ENCODE assay signal across 8 cellular contexts in genomic region chr19:23273594-23274412, GRCh38. TPM values are rescaled to one million over a fixed set of nuclear protein-coding genes. Genes with fewer than 3 reads are reported as not detected.
DNase-seq lines count a peak whose midpoint lies in the region; ATAC-seq and TF ChIP-seq lines count a peak whose summit lies in the region.

No MANE protein-coding gene starts in this region.

- peak overlapping the region; percentile 96 for H3K4me3 Mint-ChIP-seq in T-helper 2 cell treated with Interferon-gamma antibody and Interleukin-4, amounts not matched to agents 5 μg/mL and 100 μg/mL, for 36 hours

- H3K36me3 Mint-ChIP-seq in T-helper 2 cell treated with Interferon-gamma antibody and Interleukin-4, amounts not matched to agents 5 μg/mL and 100 μg/mL, for 36 hours (ENCODE audit: low read depth): peaks cover 33% of the 10 kb centered on the region

- 3% methylated on average over 37 of the region's 50 CpGs for WGBS in hepatocyte (ENCODE audit: low lambda C conversion rate, missing lambda C conversion rate)

- peak; percentile 99 for ATAC-seq in HG02763 (IDR thresholded peaks at IDR 0.05; ENCODE audit: unreplicated experiment)

- no peaks in the 10 kb centered on the region for H3K27me3 Mint-ChIP-seq in T-helper 2 cell treated with Interferon-gamma antibody and Interleukin-4, amounts not matched to agents 5 μg/mL and 100 μg/mL, for 36 hours (ENCODE audit: low read depth)

- H3K9me3 ChIP-seq in hepatocyte (ENCODE audit: low read depth): no peaks in the 10 kb centered on the region

- H3K27ac Mint-ChIP-seq in T-helper 2 cell treated with Interferon-gamma antibody and Interleukin-4, amounts not matched to agents 5 μg/mL and 100 μg/mL, for 36 hours: peak overlapping the region; percentile 93

- no peaks in the 10 kb centered on the region for H3K9me2 ChIP-seq in hepatocyte (replicated peaks; ENCODE audit: insufficient read depth)

- H3K27me3 ChIP-seq in hepatocyte: no peaks in the 10 kb centered on the region

- H3K4me3 ChIP-seq in GM12865 (ENCODE audit: low read depth, low read length) (peak overlapping the region; percentile 79), astrocyte of the cerebellum (ENCODE audit: low read depth, low read length) (peak overlapping the region; percentile 94), hepatocyte (peak overlapping the region; percentile 92)

- H3K36me3 ChIP-seq in hepatocyte (replicated peaks; ENCODE audit: insufficient read depth, low read depth): no peaks in the 10 kb centered on the region

- peaks cover 12% of the 10 kb centered on the region for H3K4me1 Mint-ChIP-seq in T-helper 2 cell treated with Interferon-gamma antibody and Interleukin-4, amounts not matched to agents 5 μg/mL and 100 μg/mL, for 36 hours (ENCODE audit: low read depth)

- H3K4me1 ChIP-seq in hepatocyte (ENCODE audit: insufficient read depth): peaks cover 12% of the 10 kb centered on the region

- H3K4me2 ChIP-seq in hepatocyte: peak overlapping the region; percentile 72

- peak overlapping the region; percentile 99 for H3K27ac ChIP-seq in hepatocyte

- H2AFZ ChIP-seq in hepatocyte: peak overlapping the region; percentile 91

- DNase-seq in GM12865 (ENCODE audit: low read depth) (peak; percentile 94), NCI-H146 treated with DMSO at 0.1 percent for 48 hours (lab: John Stamatoyannopoulos, UW; ENCODE audit: unreplicated experiment) (peak; percentile 92), astrocyte of the cerebellum (ENCODE audit: low read depth) (peak; percentile 72), hepatocyte (ENCODE audit: low spot score) (peak; percentile 95), renal cortical epithelial cell (ENCODE audit: low read depth) (peak; percentile 85), GOT3 (lab: John Stamatoyannopoulos, UW) (no peak)
- peak; percentile 89 for DNase-seq in T-helper 2 cell treated with Interferon-gamma antibody and Interleukin-4, amounts not matched to agents 5 μg/mL and 100 μg/mL, for 36 hours (ENCODE audit: low spot score)

- H3K9me3 Mint-ChIP-seq in T-helper 2 cell treated with Interferon-gamma antibody and Interleukin-4, amounts not matched to agents 5 μg/mL and 100 μg/mL, for 36 hours: peaks cover 10% of the 10 kb centered on the region

- H3K79me2 ChIP-seq in hepatocyte: peaks cover 38% of the 10 kb centered on the region

- in situ Hi-C loops in astrocyte of the cerebellum (cut with HindIII; ENCODE audit: low sequenced_read_pairs): no loop called here

- peaks cover 4% of the 10 kb centered on the region for H4K20me1 ChIP-seq in hepatocyte (ENCODE audit: insufficient read depth, poor library complexity, severe bottlenecking)

- TF ChIP-seq CTCF in GM12865 (IDR thresholded peaks at IDR 0.05; ENCODE audit: insufficient read depth, low read depth, low read length, missing control alignments) (no peak), astrocyte of the cerebellum (IDR thresholded peaks at IDR 0.05; ENCODE audit: low read depth, low read length, missing control alignments) (no peak), hepatocyte (IDR thresholded peaks at IDR 0.05; ENCODE audit: poor library complexity) (no peak)

RNA-seq across cellular contexts. Expression of gene ZNF724, which starts 23.6 kb away (rescaled TPM):
- total RNA-seq in hepatocyte: 6.5 and 11.2 TPM in 2 replicates
- polyA plus RNA-seq in hepatocyte: 0.93 and 2.4 TPM in 2 replicates
- 5.8 and 9.0 TPM in 2 replicates for total RNA-seq in renal cortical epithelial cell
